1 cellular context compared by ENCODE assay signal in genomic region chr20:32207626-32208498, GRCh38.
A peak's percentile ranks its signal among the peaks of the same experiment; 100 is the strongest.
TF ChIP-seq lines count a peak whose summit lies in the region.

Gene PLAGL2, minus strand, starts transcription at chr20:32207743. Its CDS starts 5,565 bp downstream, at chr20:32202178.
Gene POFUT1, plus strand, starts transcription at chr20:32207880. Its CDS starts 62 bp downstream, at chr20:32207942.

TF ChIP-seq in K562, 482 proteins besides CTCF, POLR2A, EP300 and RAD21 (continued from another document and continues in another):
- TF ChIP-seq MBD2 (IDR thresholded peaks at IDR 0.05; ENCODE audit: borderline replicate concordance, low read depth) = 0 out of 2 replicates have a peak, but pooled peaks have one; percentile 50
- no peak for TF ChIP-seq ZNF398 (CRISPR knock-in tag; IDR thresholded peaks at IDR 0.05)
- TF ChIP-seq CHCHD3 (CRISPR knock-in tag; IDR thresholded peaks at IDR 0.05) = no peak
- TF ChIP-seq SMAD1 (IDR thresholded peaks at IDR 0.05; ENCODE audit: low read depth, low read length, partially characterized antibody) = peak; percentile 35
- TF ChIP-seq HINFP (tag; conservative IDR thresholded peaks at IDR 0.05; ENCODE audit: low read depth) = no peak
- peak; percentile 66; the same call in 1 of the 2 replicates for TF ChIP-seq ZBTB9 (CRISPR knock-in tag; IDR thresholded peaks at IDR 0.05)
- peak; percentile 80 for TF ChIP-seq POLR2B (IDR thresholded peaks at IDR 0.05; ENCODE audit: low read depth, partially characterized antibody)
- no peak for TF ChIP-seq ILK (tag; IDR thresholded peaks at IDR 0.05; ENCODE audit: borderline replicate concordance, low read depth)
- no peak for TF ChIP-seq ZNF318 (IDR thresholded peaks at IDR 0.05; ENCODE audit: borderline replicate concordance in 1 of 2, low read depth in 1 of 2)
- TF ChIP-seq ZNF436 (CRISPR knock-in tag; IDR thresholded peaks at IDR 0.05) = no peak
- TF ChIP-seq IRF1 (CRISPR knock-in tag; IDR thresholded peaks at IDR 0.05; ENCODE audit: borderline replicate concordance) = 0 out of 2 replicates have a peak, but pooled peaks have one; percentile 53
- TF ChIP-seq MEF2D (tag; conservative IDR thresholded peaks at IDR 0.05; ENCODE audit: low read depth) = no peak
- TF ChIP-seq FOS (IDR thresholded peaks at IDR 0.05; ENCODE audit: extremely low read depth, insufficient read length) = no peak
- no peak for TF ChIP-seq PURB (CRISPR knock-in tag; IDR thresholded peaks at IDR 0.05; ENCODE audit: low read depth)
- no peak for TF ChIP-seq ZNF75A (CRISPR knock-in tag; IDR thresholded peaks at IDR 0.05)
- no peak for TF ChIP-seq PHTF2 (CRISPR knock-in tag; IDR thresholded peaks at IDR 0.05)
- peak; percentile 58; the same call in 1 of the 2 replicates for TF ChIP-seq TAF7 (tag; IDR thresholded peaks at IDR 0.05)
- no peak; the same call in 1 of the 2 replicates for TF ChIP-seq BRD4 (IDR thresholded peaks at IDR 0.05)
- no peak for TF ChIP-seq CBFA2T2 (conservative IDR thresholded peaks at IDR 0.05)
- TF ChIP-seq LARP7 (IDR thresholded peaks at IDR 0.05) = no peak
- TF ChIP-seq SNIP1 (IDR thresholded peaks at IDR 0.05; ENCODE audit: low read depth) = no peak
- TF ChIP-seq TRIM24 (IDR thresholded peaks at IDR 0.05) = no peak
- TF ChIP-seq ZNF511 (CRISPR knock-in tag; IDR thresholded peaks at IDR 0.05) = 0 out of 2 replicates have a peak, but pooled peaks have one; percentile 42
- no peak for TF ChIP-seq ZNF830 (CRISPR knock-in tag; IDR thresholded peaks at IDR 0.05)
- TF ChIP-seq RBM22 (IDR thresholded peaks at IDR 0.05; ENCODE audit: low read depth, low read length, poor library complexity, severe bottlenecking) = no peak
- peak; percentile 48 for TF ChIP-seq MAFG (tag; conservative IDR thresholded peaks at IDR 0.05)
- TF ChIP-seq RNF2 (IDR thresholded peaks at IDR 0.05) = no peak
- TF ChIP-seq ILF3 (IDR thresholded peaks at IDR 0.05; ENCODE audit: borderline replicate concordance) = 0 out of 2 replicates have a peak, but pooled peaks have one; percentile 55
- no peak for TF ChIP-seq ZNF449 (CRISPR knock-in tag; IDR thresholded peaks at IDR 0.05)
- no peak for TF ChIP-seq NEUROD1 (IDR thresholded peaks at IDR 0.05; ENCODE audit: borderline replicate concordance, low read depth, low read length, partially characterized antibody)
- TF ChIP-seq NR2C1 (IDR thresholded peaks at IDR 0.05) = no peak
- TF ChIP-seq NR2C1 (tag; IDR thresholded peaks at IDR 0.05) = no peak
- no peak for TF ChIP-seq HNRNPH1 (optimal IDR thresholded peaks at IDR 0.05; ENCODE audit: low read depth, low read length)
- TF ChIP-seq ERF (CRISPR knock-in tag; IDR thresholded peaks at IDR 0.05) = no peak
- no peak for TF ChIP-seq ZFP91 (CRISPR knock-in tag; IDR thresholded peaks at IDR 0.05)
- TF ChIP-seq MIER1 (IDR thresholded peaks at IDR 0.05; ENCODE audit: low read depth) = no peak
- no peak for TF ChIP-seq FOXP1 (CRISPR knock-in tag; IDR thresholded peaks at IDR 0.05)
- no peak for TF ChIP-seq ZNF655 (CRISPR knock-in tag; IDR thresholded peaks at IDR 0.05)
- TF ChIP-seq SMARCB1 (IDR thresholded peaks at IDR 0.05; ENCODE audit: insufficient read length, low read depth) = no peak
- peak in 1 of 2 experiments; percentile 89; a peak in 1 of 4 replicates for TF ChIP-seq SIN3A (IDR thresholded peaks at IDR 0.05; ENCODE audit: borderline replicate concordance in 2 of 2, control insufficient read depth in 1 of 2, low read depth in 2 of 2, low read length in 2 of 2)
- TF ChIP-seq TSC22D4 (tag; IDR thresholded peaks at IDR 0.05) = no peak
- no peak for TF ChIP-seq ZNF347 (CRISPR knock-in tag; IDR thresholded peaks at IDR 0.05; ENCODE audit: low read depth)
- TF ChIP-seq TCFL5 (CRISPR knock-in tag; conservative IDR thresholded peaks at IDR 0.05) = no peak
- TF ChIP-seq SMAD3 (CRISPR knock-in tag; conservative IDR thresholded peaks at IDR 0.05) = no peak
- TF ChIP-seq GATA2 (CRISPR knock-in tag; IDR thresholded peaks at IDR 0.05) = no peak
